ENCODE assay signal across 8 cellular contexts in genomic region chr4:72569719-72570235, GRCh38. TPM values are rescaled to one million over a fixed set of nuclear protein-coding genes. Genes with fewer than 3 reads are reported as not detected.
DNase-seq lines count a peak whose midpoint lies in the region; ATAC-seq and TF ChIP-seq lines count a peak whose summit lies in the region.
"Had no signal": no experiment of that assay in that cellular context is flagged by ENCODE, and none has a peak within 500 bp of the region (broad histone marks: within the 10 kb centered on the region; RNA-seq: fewer than 3 reads in every experiment).

No MANE protein-coding gene starts in this region.

- no peaks in the 10 kb centered on the region for H3K27me3 ChIP-seq in kidney epithelial cell (ENCODE audit: control insufficient read depth, insufficient read depth, low read length)
- H3K27me3 ChIP-seq in stomach smooth muscle (ENCODE audit: control insufficient read depth in 1 of 2, insufficient read depth in 2 of 2, low read length in 2 of 2): peaks cover 0 to 2% of the 10 kb centered on the region in 2 donors

- peak overlapping the region; percentile 13 to 73 for H3K9ac ChIP-seq in stomach smooth muscle (ENCODE audit: low read length in 2 of 2)

- TF ChIP-seq CTCF in astrocyte of the cerebellum (IDR thresholded peaks at IDR 0.05; ENCODE audit: low read depth, low read length, missing control alignments): no peak
- no peak for TF ChIP-seq CTCF in kidney epithelial cell (IDR thresholded peaks at IDR 0.05; ENCODE audit: insufficient read depth, low read length, poor library complexity, severe bottlenecking)

- H3K27ac ChIP-seq in stomach smooth muscle (ENCODE audit: low read length): peak overlapping the region; percentile 37

- no peaks in the 10 kb centered on the region for H3K36me3 ChIP-seq in kidney epithelial cell (ENCODE audit: control insufficient read depth, insufficient read depth, low read length)
- H3K36me3 ChIP-seq in stomach smooth muscle (ENCODE audit: control insufficient read depth in 2 of 2, insufficient read depth in 2 of 2, low read length in 2 of 2): no peaks in the 10 kb centered on the region

- peak overlapping the region; percentile 76 for H3K4me3 ChIP-seq in astrocyte of the cerebellum (ENCODE audit: low read depth, low read length)
- peak overlapping the region; percentile 56 for H3K4me3 ChIP-seq in kidney epithelial cell (ENCODE audit: low read depth, low read length)
- H3K4me3 ChIP-seq in stomach smooth muscle (ENCODE audit: low read length in 2 of 2): peak overlapping the region; percentile 84 to 96
- H3K4me3 ChIP-seq: mucosa of descending colon had no signal

- in situ Hi-C loops in astrocyte of the cerebellum (cut with HindIII; ENCODE audit: low sequenced_read_pairs): no loop called here

- no peak for ATAC-seq in GM21737 (IDR thresholded peaks at IDR 0.05; ENCODE audit: unreplicated experiment)

- DNase-seq in HK-2 (ENCODE audit: unreplicated experiment) (peak; percentile 62), astrocyte of the cerebellum (ENCODE audit: low read depth) (no peak), kidney epithelial cell (ENCODE audit: low read depth) (no peak), foreskin melanocyte (no peak), DMS 273 treated with DMSO at 0.1 percent for 48 hours (lab: John Stamatoyannopoulos, UW) (no peak)

- H3K4me1 ChIP-seq in stomach smooth muscle (ENCODE audit: control insufficient read depth, insufficient read depth, low read length): peaks cover 13% of the 10 kb centered on the region

- H3K9me3 ChIP-seq in stomach smooth muscle (ENCODE audit: control insufficient read depth in 2 of 2, low read length in 2 of 2): no peaks in the 10 kb centered on the region
- H3K9me3 ChIP-seq: mucosa of descending colon had no signal

RNA-seq across cellular contexts. Expression of gene ADAMTS3, which starts 0.8 kb away (rescaled TPM):
- total RNA-seq in kidney epithelial cell: 3.4 and 3.5 TPM in 2 replicates
